Comparison of ENCODE assay signal across 13 cellular contexts in genomic region chr15:97978408-97979130, GRCh38. TPM values are rescaled to one million over a fixed set of nuclear protein-coding genes. Genes with fewer than 3 reads are reported as not detected.
DNase-seq lines count a peak whose midpoint lies in the region; ATAC-seq and TF ChIP-seq lines count a peak whose summit lies in the region.
"Had no signal": no experiment of that assay in that cellular context is flagged by ENCODE, and none has a peak within 500 bp of the region (broad histone marks: within the 10 kb centered on the region; RNA-seq: fewer than 3 reads in every experiment).

No MANE protein-coding gene starts in this region.

- H3K27ac ChIP-seq in stomach smooth muscle (ENCODE audit: low read length) (peak overlapping the region; percentile 18), transverse colon (peak overlapping the region in 2 of 4 donors; percentile 25 to 50)
- H3K27ac ChIP-seq: A549, gastrocnemius medialis had no signal

- no peaks in the 10 kb centered on the region for H3K27me3 ChIP-seq in stomach smooth muscle (ENCODE audit: control insufficient read depth in 1 of 2, insufficient read depth in 2 of 2, low read length in 2 of 2)
- no peaks in the 10 kb centered on the region for H3K27me3 ChIP-seq in transverse colon
- H3K27me3 ChIP-seq: gastrocnemius medialis had no signal

- no peak for TF ChIP-seq EP300 in transverse colon (IDR thresholded peaks at IDR 0.05; ENCODE audit: low read depth)

- no peak for TF ChIP-seq POLR2A in transverse colon (IDR thresholded peaks at IDR 0.05)

- H3K9ac ChIP-seq in stomach smooth muscle (ENCODE audit: low read length in 2 of 2), result no peak overlapping the region

- intact Hi-C loops in activated CD4-positive, alpha-beta T cell treated with anti-CD3 and anti-CD28 coated beads, Interleukin-2, amount 10 ng/mL, durations not matched to agents 24 days and 14 days (cut with micrococcal nuclease), result no loop called here
- intact Hi-C loops in transverse colon (cut with DNase I; ENCODE audit: low total_unique reads), result no loop called here

- H3K27ac Mint-ChIP-seq in activated CD4-positive, alpha-beta T cell treated with anti-CD3 and anti-CD28 coated beads, Interleukin-2, amount 10 ng/mL, durations not matched to agents 24 days and 14 days, result no peak overlapping the region
- H3K27ac Mint-ChIP-seq: activated T-cell treated with anti-CD3 and anti-CD28 coated beads, Interleukin-2, amount 50 U/mL, for 72 hours had no signal

- H3K9me3 ChIP-seq in stomach smooth muscle (ENCODE audit: control insufficient read depth in 2 of 2, low read length in 2 of 2), result no peaks in the 10 kb centered on the region
- no peaks in the 10 kb centered on the region for H3K9me3 ChIP-seq in transverse colon
- H3K9me3 ChIP-seq: A549, gastrocnemius medialis had no signal

- peak; percentile 43 for DNase-seq in activated CD4-positive, alpha-beta T cell treated with anti-CD3 and anti-CD28 coated beads, Interleukin-2, amount 10 ng/mL, durations not matched to agents 24 days and 14 days
- no peak for DNase-seq in activated CD4-positive, alpha-beta T cell treated with anti-CD3 and anti-CD28 coated beads, Interleukin-2, amount 50 U/mL, for 1 hour
- peak; percentile 91 for DNase-seq in astrocyte of the hippocampus (ENCODE audit: low read depth, low spot score)
- DNase-seq in kidney glomerular epithelial cell (lab: John Stamatoyannopoulos, UW), result peak; percentile 8
- DNase-seq in omental fat pad (ENCODE audit: low spot score), result no peak
- no peak for DNase-seq in G401 (ENCODE audit: low spot score)
- DNase-seq in transverse colon, result no peak
- DNase-seq: activated T-cell treated with anti-CD3 and anti-CD28 coated beads, Interleukin-2, amount 50 U/mL, for 72 hours; amygdala; gastrocnemius medialis; NCI-H1105 had no signal

- no peaks in the 10 kb centered on the region for H3K9me3 Mint-ChIP-seq in activated CD4-positive, alpha-beta T cell treated with anti-CD3 and anti-CD28 coated beads, Interleukin-2, amount 10 ng/mL, durations not matched to agents 24 days and 14 days
- H3K9me3 Mint-ChIP-seq: activated T-cell treated with anti-CD3 and anti-CD28 coated beads, Interleukin-2, amount 50 U/mL, for 72 hours had no signal

- peaks cover 15% of the 10 kb centered on the region for H3K4me1 ChIP-seq in stomach smooth muscle (ENCODE audit: control insufficient read depth, insufficient read depth, low read length)
- peaks cover 0 to 7% (median 0%) of the 10 kb centered on the region in 4 donors for H3K4me1 ChIP-seq in transverse colon
- H3K4me1 ChIP-seq: A549, gastrocnemius medialis had no signal

- in situ Hi-C loops in G401 (cut with HindIII; ENCODE audit: low sequenced_read_pairs), result no loop called here
- in situ Hi-C loops in transverse colon (cut with MboI; ENCODE audit: low pct_ligation_motif_present in 1 of 4, low pct_unique_long_range_greater_than_20kb in 1 of 4, low sequenced_read_pairs in 3 of 4), result no loop called here

- peaks cover 3% of the 10 kb centered on the region for H3K4me1 Mint-ChIP-seq in activated CD4-positive, alpha-beta T cell treated with anti-CD3 and anti-CD28 coated beads, Interleukin-2, amount 10 ng/mL, durations not matched to agents 24 days and 14 days

- H3K36me3 ChIP-seq in stomach smooth muscle (ENCODE audit: control insufficient read depth in 2 of 2, insufficient read depth in 2 of 2, low read length in 2 of 2), result peaks cover 0 to 11% of the 10 kb centered on the region in 2 donors
- H3K36me3 ChIP-seq in transverse colon, result peaks cover 0 to 7% (median 0%) of the 10 kb centered on the region in 4 donors

- no peak overlapping the region for H3K4me3 Mint-ChIP-seq in activated CD4-positive, alpha-beta T cell treated with anti-CD3 and anti-CD28 coated beads, Interleukin-2, amount 10 ng/mL, durations not matched to agents 24 days and 14 days
- H3K4me3 Mint-ChIP-seq: activated T-cell treated with anti-CD3 and anti-CD28 coated beads, Interleukin-2, amount 50 U/mL, for 72 hours had no signal

- ATAC-seq in omental fat pad (ENCODE audit: low FRiP score), result no peak
- ATAC-seq: A549; activated T-cell treated with anti-CD3 and anti-CD28 coated beads, Interleukin-2, amount 50 U/mL, for 72 hours had no signal

- no peaks in the 10 kb centered on the region for H3K36me3 Mint-ChIP-seq in activated CD4-positive, alpha-beta T cell treated with anti-CD3 and anti-CD28 coated beads, Interleukin-2, amount 10 ng/mL, durations not matched to agents 24 days and 14 days (ENCODE audit: low read depth)

- no peak for TF ChIP-seq CTCF in omental fat pad (IDR thresholded peaks at IDR 0.05)
- TF ChIP-seq CTCF in transverse colon (IDR thresholded peaks at IDR 0.05), result no peak

- H3K4me3 ChIP-seq in stomach smooth muscle (ENCODE audit: low read length in 2 of 2) (no peak overlapping the region), transverse colon (no peak overlapping the region)
- H3K4me3 ChIP-seq: A549, gastrocnemius medialis had no signal

- H3K27me3 Mint-ChIP-seq in activated CD4-positive, alpha-beta T cell treated with anti-CD3 and anti-CD28 coated beads, Interleukin-2, amount 10 ng/mL, durations not matched to agents 24 days and 14 days, result peaks cover 3% of the 10 kb centered on the region

- WGBS in transverse colon (ENCODE audit: low coverage in 1 of 2), 2 donors, result 63 to 100% methylated on average over 3 to 4 of the region's 4 CpGs

RNA-seq across cellular contexts. Expression of gene ARRDC4, which starts 18.1 kb away (rescaled TPM):
- total RNA-seq in activated CD4-positive, alpha-beta T cell treated with anti-CD3 and anti-CD28 coated beads, Interleukin-2, amount 10 ng/mL, durations not matched to agents 24 days and 14 days, result 1.0 and 1.1 TPM in 2 replicates
- 10 to 100 TPM; 20.9 to 50.6 (median 33.5) TPM for total RNA-seq in omental fat pad
- 3.7 and 5.0 TPM in 2 replicates for total RNA-seq in G401 (2014; rRNA removed; shearing (Covaris generic))
- 100 to 1,000 TPM in 1 of 4 donors, 10 to 100 TPM in 3; 35.9 to 188 (median 70.7) TPM for total RNA-seq in transverse colon

Comparison
In these comparisons a context has a peak if more than half of its experiments do, and no peak if none do; other contexts are left out.
1. DNase-seq: peak in activated CD4-positive, alpha-beta T cell treated with anti-CD3 and anti-CD28 coated beads, Interleukin-2, amount 10 ng/mL, durations not matched to agents 24 days and 14 days (single experiment), astrocyte of the hippocampus (single experiment) and kidney glomerular epithelial cell (single experiment); none in activated CD4-positive, alpha-beta T cell treated with anti-CD3 and anti-CD28 coated beads, Interleukin-2, amount 50 U/mL, for 1 hour (single experiment), omental fat pad (single experiment), G401 (single experiment) and transverse colon (single experiment).